Comparison of ENCODE assay signal across 23 cellular contexts in genomic region chrX:109845996-109846395, GRCh38.
"Had no signal": no experiment of that assay in that cellular context is flagged by ENCODE, and none has a peak within 500 bp of the region (broad histone marks: within the 10 kb centered on the region; RNA-seq: fewer than 3 reads in every experiment).

No MANE protein-coding gene starts in this region.

- H3K36me3 ChIP-seq: lower lobe of right lung, neutrophil, tibial nerve, uterus had no signal

- H3K9ac ChIP-seq: parathyroid adenoma had no signal

- H3K4me3 ChIP-seq: lower lobe of right lung, skin epidermis, tibial nerve, uterus had no signal

- H3K4me1 ChIP-seq: lower lobe of right lung, parathyroid adenoma, uterus had no signal

- H3K27ac ChIP-seq: lower lobe of right lung, neutrophil, parathyroid adenoma, skin epidermis, tibial nerve had no signal

- H3K27me3 ChIP-seq: neutrophil, uterus had no signal

- ATAC-seq: left cardiac atrium; left lobe of liver; lower lobe of right lung; naive thymus-derived CD8-positive, alpha-beta T cell; sciatic nerve; stimulated activated effector memory CD8-positive, alpha-beta T cell treated with anti-CD3 and anti-CD28 coated beads, Interleukin-12 subunit alpha, Interleukin-12 subunit beta, amount 100 ng/mL, for 72 hours had no signal

- H3K9me3 ChIP-seq: lower lobe of right lung, neutrophil, tibial nerve, uterus had no signal

- DNase-seq: hippocampal formation; kidney glomerular epithelial cell; left cardiac atrium; lower lobe of right lung; mammary epithelial cell; mesenchymal stem cell; naive thymus-derived CD8-positive, alpha-beta T cell; occipital lobe; right cardiac atrium; stimulated activated CD4-positive, alpha-beta T cell treated with anti-CD3 and anti-CD28 coated beads, Interleukin-12 subunit alpha, Interleukin-12 subunit beta, amount 100 ng/mL, for 4 hours; stimulated activated CD4-positive, alpha-beta T cell treated with anti-CD3 and anti-CD28 coated beads, Interleukin-15, amount 100 ng/mL, for 24 hours; stimulated activated CD4-positive, alpha-beta T cell treated with anti-CD3 and anti-CD28 coated beads, Interleukin-2, amount 100 ng/mL, for 24 hours; stimulated activated CD4-positive, alpha-beta T cell treated with anti-CD3 and anti-CD28 coated beads, Interleukin-4, amount 100 ng/mL, for 1 hour; stimulated activated naive CD4-positive, alpha-beta T cell; substantia nigra; uterus had no signal
